ENCODE assay signal across 1 cellular context in the genomic region with DNA sequence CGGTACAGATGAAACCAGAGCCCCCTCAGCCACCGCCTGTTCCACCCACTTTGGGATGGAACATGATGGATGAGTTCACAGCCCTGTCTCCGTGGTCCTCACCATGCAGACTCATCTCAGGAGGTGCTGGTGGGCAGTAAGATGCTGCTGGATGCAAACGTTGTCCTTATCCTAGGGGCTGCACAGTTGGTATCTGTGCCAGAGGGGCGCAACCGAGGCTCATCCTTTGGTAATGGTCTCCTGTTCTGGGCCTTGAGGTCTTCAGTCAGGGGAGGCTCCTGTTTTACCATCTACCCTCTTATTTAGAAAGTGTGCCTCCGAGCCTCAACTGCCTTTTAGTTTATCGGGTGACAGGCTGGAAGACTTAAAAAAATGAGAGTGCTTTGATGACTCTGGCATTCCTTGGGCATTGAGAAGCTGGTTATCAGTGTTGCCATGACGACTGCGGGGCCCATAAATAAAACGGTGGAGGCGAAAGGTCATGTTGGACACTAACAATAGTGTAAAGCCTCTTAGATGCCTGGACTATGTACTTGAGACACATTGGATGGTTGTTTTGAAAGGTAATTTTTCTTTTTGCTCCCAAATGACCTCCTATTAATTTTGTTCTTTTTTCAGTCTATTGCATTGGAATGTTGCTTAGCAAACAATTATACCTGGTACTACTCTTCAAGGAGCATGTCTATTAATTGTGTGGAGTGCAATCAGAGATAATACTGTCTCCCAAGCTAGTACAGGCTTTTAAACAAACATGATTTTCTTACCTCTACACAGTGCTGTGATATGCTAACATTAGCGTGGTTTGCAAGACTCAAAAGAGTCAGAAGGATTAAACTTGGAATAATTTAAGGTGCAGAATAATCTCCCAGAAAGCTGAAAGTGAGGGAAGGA.
TF ChIP-seq lines count a peak whose summit lies in the region.

No MANE protein-coding gene starts in this region.

TF ChIP-seq in HepG2, 621 proteins besides CTCF, POLR2A, EP300 and RAD21 (continued from another document and continues in another):
- TF ChIP-seq, protein P1, sequence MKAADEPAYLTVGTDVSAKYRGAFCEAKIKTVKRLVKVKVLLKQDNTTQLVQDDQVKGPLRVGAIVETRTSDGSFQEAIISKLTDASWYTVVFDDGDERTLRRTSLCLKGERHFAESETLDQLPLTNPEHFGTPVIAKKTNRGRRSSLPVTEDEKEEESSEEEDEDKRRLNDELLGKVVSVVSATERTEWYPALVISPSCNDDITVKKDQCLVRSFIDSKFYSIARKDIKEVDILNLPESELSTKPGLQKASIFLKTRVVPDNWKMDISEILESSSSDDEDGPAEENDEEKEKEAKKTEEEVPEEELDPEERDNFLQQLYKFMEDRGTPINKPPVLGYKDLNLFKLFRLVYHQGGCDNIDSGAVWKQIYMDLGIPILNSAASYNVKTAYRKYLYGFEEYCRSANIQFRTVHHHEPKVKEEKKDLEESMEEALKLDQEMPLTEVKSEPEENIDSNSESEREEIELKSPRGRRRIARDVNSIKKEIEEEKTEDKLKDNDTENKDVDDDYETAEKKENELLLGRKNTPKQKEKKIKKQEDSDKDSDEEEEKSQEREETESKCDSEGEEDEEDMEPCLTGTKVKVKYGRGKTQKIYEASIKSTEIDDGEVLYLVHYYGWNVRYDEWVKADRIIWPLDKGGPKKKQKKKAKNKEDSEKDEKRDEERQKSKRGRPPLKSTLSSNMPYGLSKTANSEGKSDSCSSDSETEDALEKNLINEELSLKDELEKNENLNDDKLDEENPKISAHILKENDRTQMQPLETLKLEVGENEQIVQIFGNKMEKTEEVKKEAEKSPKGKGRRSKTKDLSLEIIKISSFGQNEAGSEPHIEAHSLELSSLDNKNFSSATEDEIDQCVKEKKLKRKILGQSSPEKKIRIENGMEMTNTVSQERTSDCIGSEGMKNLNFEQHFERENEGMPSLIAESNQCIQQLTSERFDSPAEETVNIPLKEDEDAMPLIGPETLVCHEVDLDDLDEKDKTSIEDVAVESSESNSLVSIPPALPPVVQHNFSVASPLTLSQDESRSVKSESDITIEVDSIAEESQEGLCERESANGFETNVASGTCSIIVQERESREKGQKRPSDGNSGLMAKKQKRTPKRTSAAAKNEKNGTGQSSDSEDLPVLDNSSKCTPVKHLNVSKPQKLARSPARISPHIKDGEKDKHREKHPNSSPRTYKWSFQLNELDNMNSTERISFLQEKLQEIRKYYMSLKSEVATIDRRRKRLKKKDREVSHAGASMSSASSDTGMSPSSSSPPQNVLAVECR (CRISPR knock-in tag; IDR thresholded peaks at IDR 0.05; ENCODE audit: borderline replicate concordance) = peak; percentile 22; the same call in 1 of the 2 replicates
- TF ChIP-seq, protein P2, sequence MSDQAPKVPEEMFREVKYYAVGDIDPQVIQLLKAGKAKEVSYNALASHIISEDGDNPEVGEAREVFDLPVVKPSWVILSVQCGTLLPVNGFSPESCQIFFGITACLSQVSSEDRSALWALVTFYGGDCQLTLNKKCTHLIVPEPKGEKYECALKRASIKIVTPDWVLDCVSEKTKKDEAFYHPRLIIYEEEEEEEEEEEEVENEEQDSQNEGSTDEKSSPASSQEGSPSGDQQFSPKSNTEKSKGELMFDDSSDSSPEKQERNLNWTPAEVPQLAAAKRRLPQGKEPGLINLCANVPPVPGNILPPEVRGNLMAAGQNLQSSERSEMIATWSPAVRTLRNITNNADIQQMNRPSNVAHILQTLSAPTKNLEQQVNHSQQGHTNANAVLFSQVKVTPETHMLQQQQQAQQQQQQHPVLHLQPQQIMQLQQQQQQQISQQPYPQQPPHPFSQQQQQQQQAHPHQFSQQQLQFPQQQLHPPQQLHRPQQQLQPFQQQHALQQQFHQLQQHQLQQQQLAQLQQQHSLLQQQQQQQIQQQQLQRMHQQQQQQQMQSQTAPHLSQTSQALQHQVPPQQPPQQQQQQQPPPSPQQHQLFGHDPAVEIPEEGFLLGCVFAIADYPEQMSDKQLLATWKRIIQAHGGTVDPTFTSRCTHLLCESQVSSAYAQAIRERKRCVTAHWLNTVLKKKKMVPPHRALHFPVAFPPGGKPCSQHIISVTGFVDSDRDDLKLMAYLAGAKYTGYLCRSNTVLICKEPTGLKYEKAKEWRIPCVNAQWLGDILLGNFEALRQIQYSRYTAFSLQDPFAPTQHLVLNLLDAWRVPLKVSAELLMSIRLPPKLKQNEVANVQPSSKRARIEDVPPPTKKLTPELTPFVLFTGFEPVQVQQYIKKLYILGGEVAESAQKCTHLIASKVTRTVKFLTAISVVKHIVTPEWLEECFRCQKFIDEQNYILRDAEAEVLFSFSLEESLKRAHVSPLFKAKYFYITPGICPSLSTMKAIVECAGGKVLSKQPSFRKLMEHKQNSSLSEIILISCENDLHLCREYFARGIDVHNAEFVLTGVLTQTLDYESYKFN (CRISPR knock-in tag; conservative IDR thresholded peaks at IDR 0.05) = peak; percentile 86
- TF ChIP-seq CREM (IDR thresholded peaks at IDR 0.05) (peak; percentile 27; the same call in 1 of the 2 replicates), CREM (CRISPR knock-in tag; IDR thresholded peaks at IDR 0.05) (no peak), KDM1A (CRISPR knock-in tag; IDR thresholded peaks at IDR 0.05) (peak; percentile 54; the same call in 1 of the 2 replicates), ZNF264 (CRISPR knock-in tag; IDR thresholded peaks at IDR 0.05) (0 out of 2 replicates have a peak, but pooled peaks have one; percentile 30), FOXA1 (IDR thresholded peaks at IDR 0.05) (no peak), FOXA1 (CRISPR knock-in tag; IDR thresholded peaks at IDR 0.05) (peak; percentile 34; the same call in 1 of the 2 replicates), FOXK1 (CRISPR knock-in tag; IDR thresholded peaks at IDR 0.05; ENCODE audit: borderline replicate concordance, low read depth) (peak; percentile 40; the same call in 1 of the 2 replicates), ZMAT3 (CRISPR knock-in tag; conservative IDR thresholded peaks at IDR 0.05) (no peak), HMGA1 (CRISPR knock-in tag; conservative IDR thresholded peaks at IDR 0.05) (no peak), FOSL2 (CRISPR knock-in tag; IDR thresholded peaks at IDR 0.05) (peak; percentile 51), TCF7 (IDR thresholded peaks at IDR 0.05; ENCODE audit: low read depth) (peak; percentile 71), ZNF788 (CRISPR knock-in tag; IDR thresholded peaks at IDR 0.05; ENCODE audit: borderline replicate concordance) (0 out of 2 replicates have a peak, but pooled peaks have one; percentile 22), ZNF644 (CRISPR knock-in tag; IDR thresholded peaks at IDR 0.05; ENCODE audit: low read depth) (0 out of 2 replicates have a peak, but pooled peaks have one; percentile 45), NCOA2 (CRISPR knock-in tag; IDR thresholded peaks at IDR 0.05) (peak; percentile 74), MEIS1 (CRISPR knock-in tag; IDR thresholded peaks at IDR 0.05; ENCODE audit: borderline replicate concordance) (0 out of 2 replicates have a peak, but pooled peaks have one; percentile 35), SOX13 (IDR thresholded peaks at IDR 0.05) (no peak; the same call in 1 of the 2 replicates), SOX13 (CRISPR knock-in tag; conservative IDR thresholded peaks at IDR 0.05 in 1 of 2, IDR thresholded peaks at IDR 0.05 in 1 of 2) (peak in 1 of 2 experiments; percentile 87; a peak in 2 of 4 replicates), FOXP1 (IDR thresholded peaks at IDR 0.05) (no peak), FOXP1 (CRISPR knock-in tag; IDR thresholded peaks at IDR 0.05) (peak; percentile 79), RFX3 (CRISPR knock-in tag; IDR thresholded peaks at IDR 0.05) (peak; percentile 97), GATA4 (IDR thresholded peaks at IDR 0.05; ENCODE audit: borderline replicate concordance, low read depth) (peak; percentile 81; the same call in 1 of the 2 replicates), SOX6 (IDR thresholded peaks at IDR 0.05) (no peak), SOX6 (CRISPR knock-in tag; IDR thresholded peaks at IDR 0.05) (peak; percentile 89), NR2F1 (CRISPR knock-in tag; IDR thresholded peaks at IDR 0.05) (peak; percentile 29 to 90; a peak in 2 of 4 replicates), ZNF20 (CRISPR knock-in tag; IDR thresholded peaks at IDR 0.05) (no peak), KDM6A (CRISPR knock-in tag; IDR thresholded peaks at IDR 0.05; ENCODE audit: low read depth) (peak; percentile 72), ZNF629 (CRISPR knock-in tag; conservative IDR thresholded peaks at IDR 0.05) (no peak), CREB1 (IDR thresholded peaks at IDR 0.05) (no peak), CREB1 (CRISPR knock-in tag; IDR thresholded peaks at IDR 0.05) (peak; percentile 42; the same call in 1 of the 2 replicates)
- TF ChIP-seq, protein P3, sequence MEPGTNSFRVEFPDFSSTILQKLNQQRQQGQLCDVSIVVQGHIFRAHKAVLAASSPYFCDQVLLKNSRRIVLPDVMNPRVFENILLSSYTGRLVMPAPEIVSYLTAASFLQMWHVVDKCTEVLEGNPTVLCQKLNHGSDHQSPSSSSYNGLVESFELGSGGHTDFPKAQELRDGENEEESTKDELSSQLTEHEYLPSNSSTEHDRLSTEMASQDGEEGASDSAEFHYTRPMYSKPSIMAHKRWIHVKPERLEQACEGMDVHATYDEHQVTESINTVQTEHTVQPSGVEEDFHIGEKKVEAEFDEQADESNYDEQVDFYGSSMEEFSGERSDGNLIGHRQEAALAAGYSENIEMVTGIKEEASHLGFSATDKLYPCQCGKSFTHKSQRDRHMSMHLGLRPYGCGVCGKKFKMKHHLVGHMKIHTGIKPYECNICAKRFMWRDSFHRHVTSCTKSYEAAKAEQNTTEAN (CRISPR knock-in tag; conservative IDR thresholded peaks at IDR 0.05) = peak; percentile 81; the same call in 1 of the 2 replicates
- TF ChIP-seq, protein P4, sequence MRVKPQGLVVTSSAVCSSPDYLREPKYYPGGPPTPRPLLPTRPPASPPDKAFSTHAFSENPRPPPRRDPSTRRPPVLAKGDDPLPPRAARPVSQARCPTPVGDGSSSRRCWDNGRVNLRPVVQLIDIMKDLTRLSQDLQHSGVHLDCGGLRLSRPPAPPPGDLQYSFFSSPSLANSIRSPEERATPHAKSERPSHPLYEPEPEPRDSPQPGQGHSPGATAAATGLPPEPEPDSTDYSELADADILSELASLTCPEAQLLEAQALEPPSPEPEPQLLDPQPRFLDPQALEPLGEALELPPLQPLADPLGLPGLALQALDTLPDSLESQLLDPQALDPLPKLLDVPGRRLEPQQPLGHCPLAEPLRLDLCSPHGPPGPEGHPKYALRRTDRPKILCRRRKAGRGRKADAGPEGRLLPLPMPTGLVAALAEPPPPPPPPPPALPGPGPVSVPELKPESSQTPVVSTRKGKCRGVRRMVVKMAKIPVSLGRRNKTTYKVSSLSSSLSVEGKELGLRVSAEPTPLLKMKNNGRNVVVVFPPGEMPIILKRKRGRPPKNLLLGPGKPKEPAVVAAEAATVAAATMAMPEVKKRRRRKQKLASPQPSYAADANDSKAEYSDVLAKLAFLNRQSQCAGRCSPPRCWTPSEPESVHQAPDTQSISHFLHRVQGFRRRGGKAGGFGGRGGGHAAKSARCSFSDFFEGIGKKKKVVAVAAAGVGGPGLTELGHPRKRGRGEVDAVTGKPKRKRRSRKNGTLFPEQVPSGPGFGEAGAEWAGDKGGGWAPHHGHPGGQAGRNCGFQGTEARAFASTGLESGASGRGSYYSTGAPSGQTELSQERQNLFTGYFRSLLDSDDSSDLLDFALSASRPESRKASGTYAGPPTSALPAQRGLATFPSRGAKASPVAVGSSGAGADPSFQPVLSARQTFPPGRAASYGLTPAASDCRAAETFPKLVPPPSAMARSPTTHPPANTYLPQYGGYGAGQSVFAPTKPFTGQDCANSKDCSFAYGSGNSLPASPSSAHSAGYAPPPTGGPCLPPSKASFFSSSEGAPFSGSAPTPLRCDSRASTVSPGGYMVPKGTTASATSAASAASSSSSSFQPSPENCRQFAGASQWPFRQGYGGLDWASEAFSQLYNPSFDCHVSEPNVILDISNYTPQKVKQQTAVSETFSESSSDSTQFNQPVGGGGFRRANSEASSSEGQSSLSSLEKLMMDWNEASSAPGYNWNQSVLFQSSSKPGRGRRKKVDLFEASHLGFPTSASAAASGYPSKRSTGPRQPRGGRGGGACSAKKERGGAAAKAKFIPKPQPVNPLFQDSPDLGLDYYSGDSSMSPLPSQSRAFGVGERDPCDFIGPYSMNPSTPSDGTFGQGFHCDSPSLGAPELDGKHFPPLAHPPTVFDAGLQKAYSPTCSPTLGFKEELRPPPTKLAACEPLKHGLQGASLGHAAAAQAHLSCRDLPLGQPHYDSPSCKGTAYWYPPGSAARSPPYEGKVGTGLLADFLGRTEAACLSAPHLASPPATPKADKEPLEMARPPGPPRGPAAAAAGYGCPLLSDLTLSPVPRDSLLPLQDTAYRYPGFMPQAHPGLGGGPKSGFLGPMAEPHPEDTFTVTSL (CRISPR knock-in tag; IDR thresholded peaks at IDR 0.05; ENCODE audit: borderline replicate concordance) = 0 out of 2 replicates have a peak, but pooled peaks have one; percentile 35
- TF ChIP-seq, protein P5, sequence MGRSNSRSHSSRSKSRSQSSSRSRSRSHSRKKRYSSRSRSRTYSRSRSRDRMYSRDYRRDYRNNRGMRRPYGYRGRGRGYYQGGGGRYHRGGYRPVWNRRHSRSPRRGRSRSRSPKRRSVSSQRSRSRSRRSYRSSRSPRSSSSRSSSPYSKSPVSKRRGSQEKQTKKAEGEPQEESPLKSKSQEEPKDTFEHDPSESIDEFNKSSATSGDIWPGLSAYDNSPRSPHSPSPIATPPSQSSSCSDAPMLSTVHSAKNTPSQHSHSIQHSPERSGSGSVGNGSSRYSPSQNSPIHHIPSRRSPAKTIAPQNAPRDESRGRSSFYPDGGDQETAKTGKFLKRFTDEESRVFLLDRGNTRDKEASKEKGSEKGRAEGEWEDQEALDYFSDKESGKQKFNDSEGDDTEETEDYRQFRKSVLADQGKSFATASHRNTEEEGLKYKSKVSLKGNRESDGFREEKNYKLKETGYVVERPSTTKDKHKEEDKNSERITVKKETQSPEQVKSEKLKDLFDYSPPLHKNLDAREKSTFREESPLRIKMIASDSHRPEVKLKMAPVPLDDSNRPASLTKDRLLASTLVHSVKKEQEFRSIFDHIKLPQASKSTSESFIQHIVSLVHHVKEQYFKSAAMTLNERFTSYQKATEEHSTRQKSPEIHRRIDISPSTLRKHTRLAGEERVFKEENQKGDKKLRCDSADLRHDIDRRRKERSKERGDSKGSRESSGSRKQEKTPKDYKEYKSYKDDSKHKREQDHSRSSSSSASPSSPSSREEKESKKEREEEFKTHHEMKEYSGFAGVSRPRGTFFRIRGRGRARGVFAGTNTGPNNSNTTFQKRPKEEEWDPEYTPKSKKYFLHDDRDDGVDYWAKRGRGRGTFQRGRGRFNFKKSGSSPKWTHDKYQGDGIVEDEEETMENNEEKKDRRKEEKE (IDR thresholded peaks at IDR 0.05) = no peak
